ENCODE assay signal across 8 cellular contexts in the genomic region with DNA sequence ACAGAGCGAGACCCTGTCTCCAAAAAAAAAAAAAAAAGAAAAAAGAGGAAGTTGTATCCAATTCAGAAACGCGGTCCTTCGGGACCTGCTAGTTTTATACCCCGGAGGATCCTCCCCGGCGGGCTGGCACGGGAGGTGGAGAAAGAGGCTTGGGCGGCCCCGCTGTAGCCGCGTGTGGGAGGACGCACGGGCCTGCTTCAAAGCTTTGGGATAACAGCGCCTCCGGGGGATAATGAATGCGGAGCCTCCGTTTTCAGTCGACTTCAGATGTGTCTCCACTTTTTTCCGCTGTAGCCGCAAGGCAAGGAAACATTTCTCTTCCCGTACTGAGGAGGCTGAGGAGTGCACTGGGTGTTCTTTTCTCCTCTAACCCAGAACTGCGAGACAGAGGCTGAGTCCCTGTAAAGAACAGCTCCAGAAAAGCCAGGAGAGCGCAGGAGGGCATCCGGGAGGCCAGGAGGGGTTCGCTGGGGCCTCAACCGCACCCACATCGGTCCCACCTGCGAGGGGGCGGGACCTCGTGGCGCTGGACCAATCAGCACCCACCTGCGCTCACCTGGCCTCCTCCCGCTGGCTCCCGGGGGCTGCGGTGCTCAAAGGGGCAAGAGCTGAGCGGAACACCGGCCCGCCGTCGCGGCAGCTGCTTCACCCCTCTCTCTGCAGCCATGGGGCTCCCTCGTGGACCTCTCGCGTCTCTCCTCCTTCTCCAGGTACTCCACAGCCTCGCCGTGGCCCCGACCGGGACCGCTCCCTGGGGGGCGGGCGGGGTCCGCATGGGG. TPM values are rescaled to one million over a fixed set of nuclear protein-coding genes. Genes with fewer than 3 reads are reported as not detected.
DNase-seq lines count a peak whose midpoint lies in the region; ATAC-seq, FAIRE-seq and TF ChIP-seq lines count a peak whose summit lies in the region.

A gene (plus strand): TSS at position 596 of the 779 bp plus-strand sequence. CDS start 70 bp downstream, at position 666.

- no TSS peak for BruUV-seq in endothelial cell of umbilical vein (replicated peaks; lab: Mats Ljungman, UMichigan)

- POLR2A ChIA-PET in endothelial cell of umbilical vein (lab: Charles Lee), result no interaction called here

- dilution Hi-C loops in endothelial cell of umbilical vein (cut with MboI; ENCODE audit: extremely low pct_ligation_motif_present, low sequenced_read_pairs), result no loop called here

- DNase-seq in GM23248, result peak; percentile 64
- no peak for DNase-seq in SK-N-MC (ENCODE audit: low read depth, low spot score)
- DNase-seq in endothelial cell of umbilical vein (ENCODE audit: low read depth, low spot score), result no peak
- no peak for DNase-seq in omental fat pad (ENCODE audit: low spot score)
- DNase-seq in NCI-H1092 (lab: John Stamatoyannopoulos, UW), result no peak
- no peak for DNase-seq in SKM-1 (lab: John Stamatoyannopoulos, UW; ENCODE audit: unreplicated experiment)

- TF ChIP-seq POLR2A in endothelial cell of umbilical vein (IDR thresholded peaks at IDR 0.05; ENCODE audit: low read depth, low read length), result no peak

- 2 to 4% methylated on average over 49 to 51 of the region's 53 CpGs for WGBS in GM23248 (ENCODE audit: low coverage in 1 of 2, low lambda C conversion rate in 2 of 2, missing lambda C conversion rate in 2 of 2), 2 experiments

- no peaks in the 10 kb centered on the region for H3K36me3 ChIP-seq in ACC112 (ENCODE audit: insufficient read depth, low read length)
- no peaks in the 10 kb centered on the region for H3K36me3 ChIP-seq in GM23248 (ENCODE audit: low read depth)
- no peaks in the 10 kb centered on the region for H3K36me3 ChIP-seq in SK-N-MC (ENCODE audit: insufficient read depth, low read length)
- no peaks in the 10 kb centered on the region for H3K36me3 ChIP-seq in endothelial cell of umbilical vein (ENCODE audit: control insufficient read depth in 2 of 2, extremely low read depth in 1 of 2, insufficient read depth in 2 of 2, low read length in 2 of 2)

- H3K79me2 ChIP-seq in ACC112 (ENCODE audit: control insufficient read depth, insufficient read depth, low read length, unreplicated experiment) (no peaks in the 10 kb centered on the region), GM23248 (ENCODE audit: insufficient read depth) (no peaks in the 10 kb centered on the region), endothelial cell of umbilical vein (ENCODE audit: control insufficient read depth, insufficient read depth, low read length) (no peaks in the 10 kb centered on the region)

- H3K9me3 ChIP-seq in GM23248 (ENCODE audit: low read depth), result no peaks in the 10 kb centered on the region
- no peaks in the 10 kb centered on the region for H3K9me3 ChIP-seq in SK-N-MC (ENCODE audit: low read depth, low read length)
- H3K9me3 ChIP-seq in endothelial cell of umbilical vein (replicated peaks; ENCODE audit: control insufficient read depth, insufficient read depth, low read length), result no peaks in the 10 kb centered on the region

- H3K9me1 ChIP-seq in endothelial cell of umbilical vein (replicated peaks; ENCODE audit: control insufficient read depth, extremely low read depth, insufficient read depth, low read length), result no peaks in the 10 kb centered on the region

- H4K20me1 ChIP-seq in GM23248 (ENCODE audit: insufficient read depth), result no peaks in the 10 kb centered on the region
- no peaks in the 10 kb centered on the region for H4K20me1 ChIP-seq in endothelial cell of umbilical vein (replicated peaks; ENCODE audit: control insufficient read depth, extremely low read depth, insufficient read depth, low read length)

- peaks cover 8% of the 10 kb centered on the region for H3K4me1 ChIP-seq in ACC112 (ENCODE audit: control insufficient read depth, insufficient read depth, low read length, unreplicated experiment)
- peaks cover 7% of the 10 kb centered on the region for H3K4me1 ChIP-seq in GM23248 (ENCODE audit: insufficient read depth)
- no peaks in the 10 kb centered on the region for H3K4me1 ChIP-seq in endothelial cell of umbilical vein (ENCODE audit: control insufficient read depth, extremely low read depth, insufficient read depth, low read length)

- no peak within 1 kb of the TSS for H3K9ac ChIP-seq in GM23248
- H3K9ac ChIP-seq in SK-N-MC (ENCODE audit: insufficient read length), result peak within 1 kb of the TSS; percentile 47
- H3K9ac ChIP-seq in endothelial cell of umbilical vein (replicated peaks; ENCODE audit: extremely low read depth, insufficient read depth, low read length), result no peak within 1 kb of the TSS

- in situ Hi-C loops in GM23248 (cut with MboI), result no loop called here

- CTCF ChIA-PET in endothelial cell of umbilical vein (lab: Charles Lee), result no interaction called here

- ATAC-seq in omental fat pad (ENCODE audit: low FRiP score) (peak; percentile 33), HG03442 (IDR thresholded peaks at IDR 0.05; ENCODE audit: unreplicated experiment) (no peak)

- H3K4me3 ChIP-seq in ACC112 (ENCODE audit: low read depth, low read length) (peak within 1 kb of the TSS; percentile 40), GM23248 (peak within 1 kb of the TSS; percentile 28; the same call in 1 of the 2 replicates), SK-N-MC (peak within 1 kb of the TSS; percentile 77), endothelial cell of umbilical vein (replicated peaks in 1 of 3; ENCODE audit: insufficient read depth in 1 of 3, low read depth in 1 of 3, low read length in 3 of 3) (no peak within 1 kb of the TSS)

- intact Hi-C loops in endothelial cell of umbilical vein (cut with micrococcal nuclease), result no loop called here

- H3K9me2 ChIP-seq in GM23248 (ENCODE audit: insufficient read depth), result no peaks in the 10 kb centered on the region

- H2AFZ ChIP-seq in ACC112 (ENCODE audit: low read length, unreplicated experiment) (no peak within 1 kb of the TSS), GM23248 (no peak within 1 kb of the TSS), endothelial cell of umbilical vein (ENCODE audit: low read depth, low read length) (no peak within 1 kb of the TSS)

- H3K27ac ChIP-seq in ACC112 (ENCODE audit: low read depth, low read length), result no peak within 1 kb of the TSS
- H3K27ac ChIP-seq in GM23248, result no peak within 1 kb of the TSS
- peak within 1 kb of the TSS; percentile 46; the same call in 1 of the 2 replicates for H3K27ac ChIP-seq in SK-N-MC
- H3K27ac ChIP-seq in endothelial cell of umbilical vein (ENCODE audit: insufficient read depth, low read depth, low read length), result no peak within 1 kb of the TSS

- TF ChIP-seq CTCF in endothelial cell of umbilical vein (IDR thresholded peaks at IDR 0.05; ENCODE audit: extremely low read depth in 1 of 2, insufficient read depth in 1 of 2, low read depth in 1 of 2, low read length in 2 of 2) (no peak), omental fat pad (IDR thresholded peaks at IDR 0.05) (no peak)

- H3K27me3 ChIP-seq in ACC112 (ENCODE audit: insufficient read depth, low read length), result peaks cover 67% of the 10 kb centered on the region
- H3K27me3 ChIP-seq in GM23248 (replicated peaks; ENCODE audit: insufficient read depth), result peaks cover 69% of the 10 kb centered on the region
- H3K27me3 ChIP-seq in endothelial cell of umbilical vein (ENCODE audit: control insufficient read depth in 2 of 2, insufficient read depth in 2 of 2, low read length in 2 of 2), result peaks cover 43 to 53% of the 10 kb centered on the region in 2 experiments

- peaks cover 8% of the 10 kb centered on the region; the same call in 1 of the 2 replicates for H3F3A ChIP-seq in GM23248 (ENCODE audit: insufficient read depth)

- H3K4me2 ChIP-seq in GM23248 (ENCODE audit: unreplicated experiment) (peak within 1 kb of the TSS; percentile 56), endothelial cell of umbilical vein (ENCODE audit: insufficient read depth, low read length) (no peak within 1 kb of the TSS)

- no peak for FAIRE-seq in endothelial cell of umbilical vein (lab: Jason Lieb, UNC)

TF ChIP-seq in endothelial cell of umbilical vein, 7 proteins besides CTCF, POLR2A, EP300 and RAD21:
- TF ChIP-seq GATA2 (IDR thresholded peaks at IDR 0.05; ENCODE audit: insufficient read depth, insufficient read length, low read depth, low read length) (no peak), EZH2 (IDR thresholded peaks at IDR 0.05; ENCODE audit: borderline replicate concordance, low read depth, low read length, severe bottlenecking) (peak; percentile 81)

RNA-seq across cellular contexts. Expression of the gene that starts here (rescaled TPM):
- total RNA-seq in GM23248 (2014; rRNA removed; shearing (Covaris generic)), result under 0.01 TPM in 1 of 2 replicates, not detected in the other
- polyA plus RNA-seq in GM23248 (2016; fragmentation: Nextera tagmentation; extraction: Ambion mirVana) (0.14 TPM in 1 of 2 replicates, not detected in the other), endothelial cell of umbilical vein (0.03 TPM in 1 of 2 replicates, not detected in the other)
- total RNA-seq in endothelial cell of umbilical vein (0.28 TPM in 1 of 2 replicates, not detected in the other), omental fat pad (10 to 100 TPM in 2 of 4 donors, 1 to 10 TPM in 1, not detected in 1; 8.3 to 22.4 (median 11.5) TPM)
- polyA plus RNA-seq in endothelial cell of umbilical vein (2011; cell fraction: cytosol; rRNA removed), result not detected in 2 replicates
- polyA plus RNA-seq in endothelial cell of umbilical vein (2011; cell fraction: nucleus; rRNA removed), result 0.18 TPM in 1 of 2 replicates, not detected in the other
- polyA plus RNA-seq in endothelial cell of umbilical vein (2012), result not detected in 2 replicates
- polyA minus RNA-seq in endothelial cell of umbilical vein, result not detected in 2 replicates
- not detected for polyA minus RNA-seq in endothelial cell of umbilical vein (2011; cell fraction: cytosol; rRNA and poly(A)+ RNA removed)
- not detected in 2 replicates for polyA minus RNA-seq in endothelial cell of umbilical vein (2011; cell fraction: nucleus; rRNA and poly(A)+ RNA removed)

Comparison
In these comparisons a context has a peak if more than half of its experiments do, and no peak if none do; other contexts are left out.
1. Peak in DNase-seq, H3K4me3 ChIP-seq and H3K4me2 ChIP-seq in GM23248; RNA of the gene not detected or under 1 TPM.
2. H3K4me3 ChIP-seq: peak in ACC112 (single experiment) and SK-N-MC (single experiment); none in endothelial cell of umbilical vein (0 of 3).